9 cellular contexts compared by ENCODE assay signal in genomic region chr16:88534731-88535141, GRCh38. TPM values are rescaled to one million over a fixed set of nuclear protein-coding genes. Genes with fewer than 3 reads are reported as not detected.
A peak's percentile ranks its signal among the peaks of the same experiment; 100 is the strongest.
DNase-seq lines count a peak whose midpoint lies in the region; ATAC-seq and TF ChIP-seq lines count a peak whose summit lies in the region.
"Had no signal": no experiment of that assay in that cellular context is flagged by ENCODE, and none has a peak within 500 bp of the region (broad histone marks: within the 10 kb centered on the region; RNA-seq: fewer than 3 reads in every experiment).

No MANE protein-coding gene starts in this region.

- no peak overlapping the region for H3K27ac Mint-ChIP-seq in H9
- H3K27ac Mint-ChIP-seq in dendritic cell treated with granulocyte-macrophage colony-stimulating factor and Interleukin-4, amounts not matched to agents 40 ng/mL and 50 ng/mL, for 4 days: peak overlapping the region; percentile 78

- H3K9ac ChIP-seq in H9 (ENCODE audit: extremely low read depth, insufficient read length, low read length) (no peak overlapping the region), mucosa of rectum (ENCODE audit: low read depth in 1 of 2, low read length in 2 of 2) (peak overlapping the region in 1 of 2 donors; percentile 37)

- H4K5ac ChIP-seq in H9 (ENCODE audit: insufficient read length, low read depth, low read length): no peak overlapping the region

- no peaks in the 10 kb centered on the region for H3K27me3 ChIP-seq in H9 (ENCODE audit: insufficient read depth, low read length)
- H3K27me3 ChIP-seq in mucosa of rectum (ENCODE audit: control insufficient read depth in 2 of 2, insufficient read depth in 2 of 2, low read length in 2 of 2): peaks cover 12 to 15% of the 10 kb centered on the region in 2 donors

- no peaks in the 10 kb centered on the region for H3K9me3 ChIP-seq in H9 (ENCODE audit: control insufficient read depth, low read depth, low read length)
- H3K9me3 ChIP-seq in mucosa of rectum (ENCODE audit: control insufficient read depth in 2 of 2, low read length in 2 of 2): no peaks in the 10 kb centered on the region

- no peak overlapping the region for H2BK20ac ChIP-seq in H9 (ENCODE audit: low read depth, low read length, poor library complexity, severe bottlenecking)

- DNase-seq in Caki2 (ENCODE audit: low read depth): peak; percentile 21
- no peak for DNase-seq in H9
- peak; percentile 29 for DNase-seq in SKM-1 (lab: John Stamatoyannopoulos, UW; ENCODE audit: unreplicated experiment)
- DNase-seq in T-helper 9 cell: no peak

- no peak overlapping the region; the same call in 1 of the 2 replicates for H3K14ac ChIP-seq in H9 (ENCODE audit: insufficient read depth, low read length)

- H3K27ac ChIP-seq in H9 (ENCODE audit: insufficient read length, low read depth, low read length) (no peak overlapping the region), mucosa of rectum (ENCODE audit: low read depth in 2 of 2, low read length in 2 of 2) (no peak overlapping the region), urinary bladder (ENCODE audit: low read depth) (no peak overlapping the region)

- H3K79me1 ChIP-seq in H9 (ENCODE audit: insufficient read depth, low read depth, low read length, poor library complexity, severe bottlenecking): no peaks in the 10 kb centered on the region

- peak overlapping the region; percentile 73 to 86 for H3K4me3 Mint-ChIP-seq in H9
- peak overlapping the region; percentile 75 for H3K4me3 Mint-ChIP-seq in dendritic cell treated with granulocyte-macrophage colony-stimulating factor and Interleukin-4, amounts not matched to agents 40 ng/mL and 50 ng/mL, for 4 days

- H3K4me1 Mint-ChIP-seq in H9: peaks cover 2 to 29% of the 10 kb centered on the region in 2 experiments
- H3K4me1 Mint-ChIP-seq in dendritic cell treated with granulocyte-macrophage colony-stimulating factor and Interleukin-4, amounts not matched to agents 40 ng/mL and 50 ng/mL, for 4 days (ENCODE audit: low read depth): peaks cover 8% of the 10 kb centered on the region

- no peak overlapping the region for H4K8ac ChIP-seq in H9 (replicated peaks; ENCODE audit: insufficient read length, low read depth, low read length)

- intact Hi-C loops in dendritic cell treated with granulocyte-macrophage colony-stimulating factor and Interleukin-4, amounts not matched to agents 40 ng/mL and 50 ng/mL, for 4 days (cut with micrococcal nuclease): no loop called here

- in situ Hi-C loops in Caki2 (cut with HindIII; ENCODE audit: low pct_unique_long_range_greater_than_20kb, low sequenced_read_pairs): no loop called here

- no peak for TF ChIP-seq CTCF in H9 (conservative IDR thresholded peaks at IDR 0.05)

- peak overlapping the region; percentile 59 for H3K4me2 ChIP-seq in H9 (ENCODE audit: insufficient read depth, insufficient read length, low read length)

- no CpG with 5 or more reads among the region's 48 CpGs for WGBS in H9 (ENCODE audit: extremely low coverage, insufficient read length, low lambda C conversion rate)
- 17% methylated on average over 48 of the region's 48 CpGs for WGBS in urinary bladder

- H3K9me3 Mint-ChIP-seq in H9: no peaks in the 10 kb centered on the region
- H3K9me3 Mint-ChIP-seq in dendritic cell treated with granulocyte-macrophage colony-stimulating factor and Interleukin-4, amounts not matched to agents 40 ng/mL and 50 ng/mL, for 4 days: no peaks in the 10 kb centered on the region

- H3K36me3 Mint-ChIP-seq in H9 (ENCODE audit: insufficient read depth in 1 of 3, low read depth in 3 of 3): peaks cover 4 to 10% (median 4%) of the 10 kb centered on the region in 3 experiments; a peak in 6 of 7 replicates
- H3K36me3 Mint-ChIP-seq in dendritic cell treated with granulocyte-macrophage colony-stimulating factor and Interleukin-4, amounts not matched to agents 40 ng/mL and 50 ng/mL, for 4 days (ENCODE audit: low read depth): peaks cover 11% of the 10 kb centered on the region

- no peaks in the 10 kb centered on the region for H3K4me1 ChIP-seq in H9 (ENCODE audit: insufficient read depth, low read length)
- peaks cover 5 to 7% of the 10 kb centered on the region in 2 donors for H3K4me1 ChIP-seq in mucosa of rectum (ENCODE audit: control insufficient read depth in 2 of 2, insufficient read depth in 2 of 2, low read length in 2 of 2)
- H3K4me1 ChIP-seq in urinary bladder (ENCODE audit: insufficient read depth): peaks cover 2% of the 10 kb centered on the region

- H3K36me3 ChIP-seq in mucosa of rectum (ENCODE audit: control insufficient read depth in 2 of 2, insufficient read depth in 2 of 2, low read length in 2 of 2) (no peaks in the 10 kb centered on the region), urinary bladder (ENCODE audit: insufficient read depth) (no peaks in the 10 kb centered on the region)

- no peak overlapping the region for H3K23ac ChIP-seq in H9 (ENCODE audit: insufficient read length, low read depth, low read length)

- no peak overlapping the region for H3K56ac ChIP-seq in H9 (ENCODE audit: insufficient read length, low read depth, low read length)

- H2BK15ac ChIP-seq in H9 (ENCODE audit: low read depth, low read length): no peak overlapping the region

- H4K20me1 ChIP-seq in H9 (ENCODE audit: control insufficient read depth, insufficient read depth, insufficient read length): no peaks in the 10 kb centered on the region

- H2AK5ac ChIP-seq in H9 (ENCODE audit: insufficient read length, low read length): no peak overlapping the region

- H3K27me3 Mint-ChIP-seq in H9 (ENCODE audit: low read depth): peaks cover 19% of the 10 kb centered on the region
- peaks cover 35% of the 10 kb centered on the region for H3K27me3 Mint-ChIP-seq in dendritic cell treated with granulocyte-macrophage colony-stimulating factor and Interleukin-4, amounts not matched to agents 40 ng/mL and 50 ng/mL, for 4 days

- peaks cover 7% of the 10 kb centered on the region for H3K23me2 ChIP-seq in H9 (ENCODE audit: insufficient read length, low read depth, low read length, poor library complexity, severe bottlenecking)

- no peak overlapping the region for H2BK12ac ChIP-seq in H9 (ENCODE audit: insufficient read length, low read depth, low read length)

- H3K18ac ChIP-seq in H9 (ENCODE audit: insufficient read length, low read depth, low read length): no peak overlapping the region

- H4K91ac ChIP-seq in H9 (ENCODE audit: insufficient read length, low read depth, low read length): no peak overlapping the region

- ATAC-seq in GM21367 (IDR thresholded peaks at IDR 0.05; ENCODE audit: unreplicated experiment): no peak
- ATAC-seq: Panc1 had no signal

- no peak overlapping the region for H2AFZ ChIP-seq in H9 (ENCODE audit: low read length)

- H2BK120ac ChIP-seq in H9 (ENCODE audit: low read depth, low read length, poor library complexity, severe bottlenecking): no peak overlapping the region

- no peak overlapping the region for H3K4ac ChIP-seq in H9 (ENCODE audit: low read depth, low read length)

- no peaks in the 10 kb centered on the region for H3K79me2 ChIP-seq in H9 (ENCODE audit: insufficient read depth, low read length)

- no peak overlapping the region for H3T11ph ChIP-seq in H9 (ENCODE audit: low read length)

- H3K4me3 ChIP-seq in mucosa of rectum (ENCODE audit: low read length in 2 of 2) (peak overlapping the region; percentile 60 to 68), urinary bladder (ENCODE audit: low read depth, low read length) (peak overlapping the region; percentile 83)

- no peak overlapping the region for H2BK5ac ChIP-seq in H9 (ENCODE audit: insufficient read length, low read length)

RNA-seq across cellular contexts. Expression of gene ZC3H18, which starts 35.5 kb away (rescaled TPM):
- total RNA-seq in Caki2 (2014; rRNA removed; shearing (Covaris generic); ENCODE audit: low replicate concordance): 14.2 and 16.9 TPM in 2 replicates
- total RNA-seq in H9 (2021): 69.7 and 78.2 TPM in 2 replicates
- 13.9 TPM for total RNA-seq in urinary bladder
- polyA plus RNA-seq in urinary bladder: 29.5 TPM

Comparison
In these comparisons a context has a peak if more than half of its experiments do, and no peak if none do; other contexts are left out.
1. DNase-seq: peak in Caki2 (single experiment) and SKM-1 (single experiment); none in H9 (single experiment) and T-helper 9 cell (single experiment).